In genomic region chr7:23971031-23971430, GRCh38 we compare ENCODE assay signal across 22 cellular contexts.
A peak's percentile ranks its signal among the peaks of the same experiment; 100 is the strongest.
DNase-seq lines count a peak whose midpoint lies in the region; ATAC-seq and TF ChIP-seq lines count a peak whose summit lies in the region.
"Had no signal": no experiment of that assay in that cellular context is flagged by ENCODE, and none has a peak within 500 bp of the region (broad histone marks: within the 10 kb centered on the region; RNA-seq: fewer than 3 reads in every experiment).

No MANE protein-coding gene starts in this region.

- no peak overlapping the region for H3K27ac Mint-ChIP-seq in GM23338
- no peak overlapping the region for H3K27ac Mint-ChIP-seq in activated T-helper 2 cell treated with anti-CD3 and anti-CD28 coated beads, Interferon-gamma antibody, Interleukin-2, Interleukin-4, amounts not matched to agents 10 μg/mL and 5 μg/mL and 100 μg/mL, durations not matched to agents 14 hours and 24 hours and 36 hours
- H3K27ac Mint-ChIP-seq: CD4-positive, alpha-beta memory T cell; HFFc6; T-cell had no signal

- intact Hi-C loops in activated T-helper 2 cell treated with anti-CD3 and anti-CD28 coated beads, Interferon-gamma antibody, Interleukin-2, Interleukin-4, amounts not matched to agents 10 μg/mL and 5 μg/mL and 100 μg/mL, durations not matched to agents 14 hours and 24 hours and 36 hours (cut with micrococcal nuclease), result no loop called here

- no peak overlapping the region for H3K4me3 ChIP-seq in AG09309 (ENCODE audit: control insufficient read depth, low read depth, low read length)
- no peak overlapping the region for H3K4me3 ChIP-seq in GM23338
- H3K4me3 ChIP-seq: BLaER1 had no signal

- H3K4me1 ChIP-seq in GM23338 (ENCODE audit: insufficient read depth), result peaks cover 15% of the 10 kb centered on the region
- H3K4me1 ChIP-seq: BLaER1 had no signal

- DNase-seq in AG09309 (ENCODE audit: low read depth) (peak; percentile 7), EL (peak; percentile 80), RPMI7951 (ENCODE audit: low read depth) (peak; percentile 79), left kidney (ENCODE audit: low read depth, low spot score) (peak; percentile 8), NCI-H1694 (lab: John Stamatoyannopoulos, UW) (no peak), GM23338 (ENCODE audit: low spot score) (no peak)
- no peak for DNase-seq in activated T-helper 2 cell treated with anti-CD3 and anti-CD28 coated beads, Interferon-gamma antibody, Interleukin-2, Interleukin-4, amounts not matched to agents 10 μg/mL and 5 μg/mL and 100 μg/mL, durations not matched to agents 14 hours and 24 hours and 36 hours (ENCODE audit: low spot score)
- DNase-seq: Calu3; CD4-positive, alpha-beta memory T cell; H7; HFFc6; KBM-7; NCI-H1417; NCI-H2029; NCI-H2171 treated with DMSO at 0.1 percent for 48 hours; NCI-H748 treated with DMSO at 0.1 percent for 48 hours; OCI-M1; RPMI8226; SHP77 treated with DMSO at 0.1 percent for 48 hours; SK-N-SH; T-cell had no signal

- peaks cover 27% of the 10 kb centered on the region for H3K4me1 Mint-ChIP-seq in GM23338
- H3K4me1 Mint-ChIP-seq in activated T-helper 2 cell treated with anti-CD3 and anti-CD28 coated beads, Interferon-gamma antibody, Interleukin-2, Interleukin-4, amounts not matched to agents 10 μg/mL and 5 μg/mL and 100 μg/mL, durations not matched to agents 14 hours and 24 hours and 36 hours (ENCODE audit: low read depth), result peaks cover 13% of the 10 kb centered on the region
- H3K4me1 Mint-ChIP-seq: CD4-positive, alpha-beta memory T cell; T-cell had no signal

- H3K4me2 ChIP-seq in GM23338, result no peak overlapping the region
- H3K4me2 ChIP-seq: BLaER1, SK-N-SH had no signal

- ATAC-seq in GM23338, result no peak
- ATAC-seq: T-cell had no signal

- 0 out of 3 replicates have a peak, but pooled peaks cover 4% of the 10 kb centered on the region for H3K9me3 Mint-ChIP-seq in GM23338
- peaks cover 4% of the 10 kb centered on the region for H3K9me3 Mint-ChIP-seq in activated T-helper 2 cell treated with anti-CD3 and anti-CD28 coated beads, Interferon-gamma antibody, Interleukin-2, Interleukin-4, amounts not matched to agents 10 μg/mL and 5 μg/mL and 100 μg/mL, durations not matched to agents 14 hours and 24 hours and 36 hours
- H3K9me3 Mint-ChIP-seq: T-cell had no signal

- peaks cover 4% of the 10 kb centered on the region; the same call in 1 of the 2 replicates for H3K9me2 ChIP-seq in GM23338 (ENCODE audit: insufficient read depth)
- H3K9me2 ChIP-seq: SK-N-SH had no signal

- no peak overlapping the region for H2AFZ ChIP-seq in GM23338

- no peak overlapping the region for H3K4me3 Mint-ChIP-seq in GM23338
- no peak overlapping the region for H3K4me3 Mint-ChIP-seq in activated T-helper 2 cell treated with anti-CD3 and anti-CD28 coated beads, Interferon-gamma antibody, Interleukin-2, Interleukin-4, amounts not matched to agents 10 μg/mL and 5 μg/mL and 100 μg/mL, durations not matched to agents 14 hours and 24 hours and 36 hours (ENCODE audit: low read depth)
- H3K4me3 Mint-ChIP-seq: CD4-positive, alpha-beta memory T cell; HFFc6; T-cell had no signal

- H3K36me3 Mint-ChIP-seq in GM23338 (ENCODE audit: low read depth), result no peaks in the 10 kb centered on the region
- no peaks in the 10 kb centered on the region for H3K36me3 Mint-ChIP-seq in activated T-helper 2 cell treated with anti-CD3 and anti-CD28 coated beads, Interferon-gamma antibody, Interleukin-2, Interleukin-4, amounts not matched to agents 10 μg/mL and 5 μg/mL and 100 μg/mL, durations not matched to agents 14 hours and 24 hours and 36 hours (ENCODE audit: low read depth)
- H3K36me3 Mint-ChIP-seq: CD4-positive, alpha-beta memory T cell; T-cell had no signal

- H3K79me2 ChIP-seq in GM23338 (replicated peaks; ENCODE audit: insufficient read depth), result no peaks in the 10 kb centered on the region

- no peaks in the 10 kb centered on the region for H3K27me3 Mint-ChIP-seq in GM23338 (ENCODE audit: insufficient read depth, low read depth, poor library complexity)
- H3K27me3 Mint-ChIP-seq in activated T-helper 2 cell treated with anti-CD3 and anti-CD28 coated beads, Interferon-gamma antibody, Interleukin-2, Interleukin-4, amounts not matched to agents 10 μg/mL and 5 μg/mL and 100 μg/mL, durations not matched to agents 14 hours and 24 hours and 36 hours (ENCODE audit: low read depth), result peaks cover 2% of the 10 kb centered on the region

- no peak overlapping the region for H3K27ac ChIP-seq in GM23338 (ENCODE audit: low read depth)
- H3K27ac ChIP-seq: BLaER1 had no signal

- no peaks in the 10 kb centered on the region for H3K36me3 ChIP-seq in GM23338 (ENCODE audit: insufficient read depth)
- H3K36me3 ChIP-seq: BLaER1 had no signal

- no peak for TF ChIP-seq CTCF in AG09309 (IDR thresholded peaks at IDR 0.05; ENCODE audit: control insufficient read depth, insufficient read depth, low read depth, low read length, missing control alignments)
- no peak for TF ChIP-seq CTCF in GM23338 (conservative IDR thresholded peaks at IDR 0.05; ENCODE audit: low read depth in 2 of 2)

- H3F3A ChIP-seq in GM23338 (replicated peaks; ENCODE audit: low read depth), result no peaks in the 10 kb centered on the region

- no peaks in the 10 kb centered on the region for H4K20me1 ChIP-seq in GM23338 (replicated peaks; ENCODE audit: insufficient read depth)
- H4K20me1 ChIP-seq: BLaER1 had no signal

- H3K27me3 ChIP-seq in GM23338 (ENCODE audit: insufficient read depth), result no peaks in the 10 kb centered on the region
- H3K27me3 ChIP-seq: BLaER1 had no signal

TF ChIP-seq in GM23338, 12 proteins besides CTCF, POLR2A, EP300 and RAD21:
- TF ChIP-seq ZNF331 (CRISPR knock-in tag; IDR thresholded peaks at IDR 0.05; ENCODE audit: low read depth), result no peak
- TF ChIP-seq ZNF114 (CRISPR knock-in tag; IDR thresholded peaks at IDR 0.05), result no peak
- no peak for TF ChIP-seq REST (IDR thresholded peaks at IDR 0.05; ENCODE audit: unreplicated experiment)
- no peak for TF ChIP-seq EZH2 (IDR thresholded peaks at IDR 0.05; ENCODE audit: low read depth, unreplicated experiment)
- TF ChIP-seq JUNB (IDR thresholded peaks at IDR 0.05; ENCODE audit: unreplicated experiment), result no peak
- no peak for TF ChIP-seq POLR2AphosphoS5 (IDR thresholded peaks at IDR 0.05; ENCODE audit: low read depth)
- TF ChIP-seq ETS1 (IDR thresholded peaks at IDR 0.05), result no peak
- TF ChIP-seq STAT1 (IDR thresholded peaks at IDR 0.05; ENCODE audit: unreplicated experiment), result no peak

Comparison
In these comparisons a context has a peak if more than half of its experiments do, and no peak if none do; other contexts are left out.
1. DNase-seq: peak in AG09309 (single experiment), EL (single experiment), RPMI7951 (single experiment) and left kidney (single experiment); none in NCI-H1694 (single experiment), GM23338 (single experiment) and activated T-helper 2 cell treated with anti-CD3 and anti-CD28 coated beads, Interferon-gamma antibody, Interleukin-2, Interleukin-4, amounts not matched to agents 10 μg/mL and 5 μg/mL and 100 μg/mL, durations not matched to agents 14 hours and 24 hours and 36 hours (single experiment).